Comparison of ENCODE assay signal across 26 cellular contexts in genomic region chrX:115909017-115909416, GRCh38.
"Had no signal": no experiment of that assay in that cellular context is flagged by ENCODE, and none has a peak within 500 bp of the region (broad histone marks: within the 10 kb centered on the region; RNA-seq: fewer than 3 reads in every experiment).

No MANE protein-coding gene starts in this region.

- H3K4me3 ChIP-seq: colonic mucosa, esophagus squamous epithelium, gastrocnemius medialis, heart right ventricle, left ventricle myocardium inferior, lower lobe of right lung, mucosa of descending colon had no signal

- FAIRE-seq: endometrium, islet of Langerhans, keratinocyte had no signal

- H3K4me1 ChIP-seq: colonic mucosa, esophagus squamous epithelium, gastrocnemius medialis, heart right ventricle, left ventricle myocardium inferior, lower lobe of right lung had no signal

- H3K27ac Mint-ChIP-seq: dendritic cell treated with granulocyte-macrophage colony-stimulating factor and Interleukin-4, amounts not matched to agents 40 ng/mL and 50 ng/mL, for 4 days; effector memory CD8-positive, alpha-beta T cell; endodermal cell; mesothelial cell of epicardium had no signal

- H3K4me3 Mint-ChIP-seq: dendritic cell treated with granulocyte-macrophage colony-stimulating factor and Interleukin-4, amounts not matched to agents 40 ng/mL and 50 ng/mL, for 4 days; effector memory CD8-positive, alpha-beta T cell; endodermal cell; mesothelial cell of epicardium had no signal

- H3K4me1 Mint-ChIP-seq: mesothelial cell of epicardium had no signal

- DNase-seq: colonic mucosa; cortex of kidney; effector CD8-positive, alpha-beta T cell; effector memory CD8-positive, alpha-beta T cell; endodermal cell; erythroblast; esophagus squamous epithelium; foreskin fibroblast; foreskin melanocyte; gastrocnemius medialis; glutamatergic neuron; head of caudate nucleus; heart right ventricle; hippocampal formation; left cardiac atrium; left ventricle myocardium inferior; lower lobe of right lung; mesenchymal stem cell; mucosa of descending colon had no signal

- H3K27me3 Mint-ChIP-seq: dendritic cell treated with granulocyte-macrophage colony-stimulating factor and Interleukin-4, amounts not matched to agents 40 ng/mL and 50 ng/mL, for 4 days; effector memory CD8-positive, alpha-beta T cell had no signal

- H3K27me3 ChIP-seq: gastrocnemius medialis had no signal

- H3K9me3 ChIP-seq: colonic mucosa, gastrocnemius medialis, lower lobe of right lung, mucosa of descending colon had no signal

- H3K27ac ChIP-seq: colonic mucosa, epithelial cell of prostate, esophagus squamous epithelium, gastrocnemius medialis, heart right ventricle, left ventricle myocardium inferior, lower lobe of right lung had no signal

- ATAC-seq: effector memory CD8-positive, alpha-beta T cell; esophagus mucosa; gastrocnemius medialis; heart right ventricle; left cardiac atrium; lower lobe of right lung; mucosa of descending colon had no signal

- H3K36me3 ChIP-seq: colonic mucosa, esophagus squamous epithelium, gastrocnemius medialis, heart right ventricle, left ventricle myocardium inferior, lower lobe of right lung had no signal
